18 cellular contexts compared by ENCODE assay signal in genomic region chr2:285506-285905, GRCh38. TPM values are rescaled to one million over a fixed set of nuclear protein-coding genes. Genes with fewer than 3 reads are reported as not detected.
DNase-seq lines count a peak whose midpoint lies in the region; TF ChIP-seq lines count a peak whose summit lies in the region.
"Had no signal": no experiment of that assay in that cellular context is flagged by ENCODE, and none has a peak within 500 bp of the region (broad histone marks: within the 10 kb centered on the region; RNA-seq: fewer than 3 reads in every experiment).

No MANE protein-coding gene starts in this region.

- no peak for TF ChIP-seq EP300 in stomach (IDR thresholded peaks at IDR 0.05)

- H3K4me1 ChIP-seq in thyroid gland (peaks cover 10 to 27% of the 10 kb centered on the region in 2 donors), stomach (peaks cover 31 to 62% (median 43%) of the 10 kb centered on the region in 4 donors)

- H3K27ac ChIP-seq in AG04450 (ENCODE audit: low read depth, low read length) (no peak overlapping the region), brain microvascular endothelial cell (peak overlapping the region; percentile 7), thyroid gland (no peak overlapping the region), stomach (no peak overlapping the region)
- H3K27ac ChIP-seq: prostate gland had no signal

- in situ Hi-C loops in brain microvascular endothelial cell (cut with HindIII; ENCODE audit: low pct_ligation_motif_present, low sequenced_read_pairs) = no loop called here

- no peak overlapping the region for H3K4me3 ChIP-seq in AG04450 (ENCODE audit: low read depth, low read length)
- H3K4me3 ChIP-seq in brain microvascular endothelial cell (ENCODE audit: low read depth, low read length) = no peak overlapping the region
- H3K4me3 ChIP-seq in thyroid gland (replicated peaks in 1 of 3) = no peak overlapping the region
- H3K4me3 ChIP-seq in stomach = no peak overlapping the region
- H3K4me3 ChIP-seq: prostate gland, testis had no signal

- TF ChIP-seq CTCF in AG04450 (IDR thresholded peaks at IDR 0.05; ENCODE audit: low read depth, low read length) (no peak), brain microvascular endothelial cell (IDR thresholded peaks at IDR 0.05; ENCODE audit: low read depth, low read length, missing control alignments) (no peak), thyroid gland (IDR thresholded peaks at IDR 0.05) (no peak), stomach (IDR thresholded peaks at IDR 0.05) (no peak)

- 55 to 78% methylated on average over 1 of the region's 1 CpG for WGBS in thyroid gland, 2 donors
- WGBS in stomach, 5 donors = 70 to 84% (median 76%) methylated on average over 1 of the region's 1 CpG

- CTCF ChIA-PET in AG04450 (lab: Charles Lee) = interaction anchor here (1.3 to 3.5 kb wide), 3 partner anchors 24 to 266 kb away, joined by 3 to 21 read pairs (median 4); no protein-coding TSS in a partner anchor

- H3K9me3 ChIP-seq in AG04450 (ENCODE audit: control insufficient read depth, insufficient read depth, low read length) (no peaks in the 10 kb centered on the region), thyroid gland (no peaks in the 10 kb centered on the region), stomach (no peaks in the 10 kb centered on the region)
- H3K9me3 ChIP-seq: prostate gland, testis had no signal

- POLR2A ChIA-PET in AG04450 (lab: Yijun Ruan, JAX) = no interaction called here

- DNase-seq in AG04450 (ENCODE audit: low read depth, low spot score) (peak; percentile 36), HS-5 (ENCODE audit: low read depth) (peak; percentile 47), brain microvascular endothelial cell (peak; percentile 64), kidney glomerular epithelial cell (lab: John Stamatoyannopoulos, UW) (peak; percentile 81), midbrain (lab: John Stamatoyannopoulos, UW) (no peak), thyroid gland (no peak), stomach (no peak), germinal center (ENCODE audit: low spot score) (no peak)
- DNase-seq: anterior cingulate cortex, C1 segment of cervical spinal cord, erythroblast, H7, Karpas-422, left ventricle myocardium superior, T1000, testis had no signal

- TF ChIP-seq POLR2A in thyroid gland (IDR thresholded peaks at IDR 0.05) = no peak
- no peak for TF ChIP-seq POLR2A in stomach (IDR thresholded peaks at IDR 0.05)

- H3K27me3 ChIP-seq in AG04450 (ENCODE audit: control insufficient read depth, insufficient read depth, low read length) = peaks cover 12% of the 10 kb centered on the region
- peaks cover 16% of the 10 kb centered on the region for H3K27me3 ChIP-seq in brain microvascular endothelial cell (replicated peaks)
- H3K27me3 ChIP-seq in thyroid gland = peaks cover 3% of the 10 kb centered on the region
- H3K27me3 ChIP-seq in stomach = peaks cover 9 to 45% (median 32%) of the 10 kb centered on the region in 3 donors
- H3K27me3 ChIP-seq: testis had no signal

- peaks cover 14% of the 10 kb centered on the region for H3K36me3 ChIP-seq in brain microvascular endothelial cell (replicated peaks)
- peaks cover 0 to 13% of the 10 kb centered on the region in 2 donors for H3K36me3 ChIP-seq in thyroid gland
- H3K36me3 ChIP-seq in stomach = peaks cover 11 to 27% (median 24%) of the 10 kb centered on the region in 4 donors
- H3K36me3 ChIP-seq: prostate gland had no signal

- intact Hi-C loops in thyroid gland (cut with DNase I) (loop anchor here (5.0 kb wide), 1 partner anchor 38 kb away; no protein-coding TSS in a partner anchor), stomach (cut with DNase I; ENCODE audit: low total_unique reads) (no loop called here)

RNA-seq across cellular contexts. Expression of gene ALKAL2, which starts 2.4 kb away (rescaled TPM):
- polyA plus RNA-seq in AG04450 (2011; rRNA removed) (0.14 TPM in 1 of 2 replicates, not detected in the other), stomach (10 to 100 TPM in 1 of 3 donors, 1 to 10 TPM in 2; 6.8 to 12.6 (median 9.9) TPM)
- polyA minus RNA-seq in AG04450 (2011; rRNA and poly(A)+ RNA removed) = not detected in 2 replicates
- total RNA-seq in thyroid gland (1 to 10 TPM; 1.3 to 9.8 (median 7.3) TPM), stomach (10 to 100 TPM in 3 of 5 donors, 1 to 10 TPM in 1, under 1 TPM in 1; 0.45 to 29.8 (median 11.2) TPM)
- total RNA-seq: activated CD8-positive, alpha-beta memory T cell treated with anti-CD3 and anti-CD28 coated beads for 36 hours had no signal

RNA-seq across cellular contexts. Expression of gene ACP1, which starts 20.8 kb away (rescaled TPM):
- polyA plus RNA-seq in AG04450 (2011; rRNA removed) = 108 and 126 TPM in 2 replicates
- polyA minus RNA-seq in AG04450 (2011; rRNA and poly(A)+ RNA removed) = 47.6 and 56.9 TPM in 2 replicates
- total RNA-seq in thyroid gland = 100 to 1,000 TPM; 117 to 136 (median 128) TPM
- 100 to 1,000 TPM in 1 of 5 donors, 10 to 100 TPM in 4; 21.1 to 183 (median 72.4) TPM for total RNA-seq in stomach
- polyA plus RNA-seq in stomach = 100 to 1,000 TPM in 2 of 3 donors, 10 to 100 TPM in 1; 89.2 to 144 (median 123) TPM

RNA-seq across cellular contexts. Expression of gene SH3YL1, which starts 21.7 kb away (rescaled TPM):
- 23.4 and 27.6 TPM in 2 replicates for polyA plus RNA-seq in AG04450 (2011; rRNA removed)
- 11.8 and 22.6 TPM in 2 replicates for polyA minus RNA-seq in AG04450 (2011; rRNA and poly(A)+ RNA removed)
- total RNA-seq in thyroid gland = 100 to 1,000 TPM in 1 of 4 donors, 10 to 100 TPM in 3; 76.5 to 128 (median 85.1) TPM
- total RNA-seq in stomach = 100 to 1,000 TPM in 3 of 5 donors, 10 to 100 TPM in 2; 45.5 to 219 (median 130) TPM
- 100 to 1,000 TPM in 2 of 3 donors, 10 to 100 TPM in 1; 95.2 to 230 (median 156) TPM for polyA plus RNA-seq in stomach

Comparison
In these comparisons a context has a peak if more than half of its experiments do, and no peak if none do; other contexts are left out.
1. DNase-seq: peak in AG04450 (single experiment), HS-5 (single experiment), brain microvascular endothelial cell (single experiment) and kidney glomerular epithelial cell (single experiment); none in midbrain (single experiment), thyroid gland (0 of 2), stomach (single experiment) and germinal center (single experiment).